22 cellular contexts compared by ENCODE assay signal in the genomic region with DNA sequence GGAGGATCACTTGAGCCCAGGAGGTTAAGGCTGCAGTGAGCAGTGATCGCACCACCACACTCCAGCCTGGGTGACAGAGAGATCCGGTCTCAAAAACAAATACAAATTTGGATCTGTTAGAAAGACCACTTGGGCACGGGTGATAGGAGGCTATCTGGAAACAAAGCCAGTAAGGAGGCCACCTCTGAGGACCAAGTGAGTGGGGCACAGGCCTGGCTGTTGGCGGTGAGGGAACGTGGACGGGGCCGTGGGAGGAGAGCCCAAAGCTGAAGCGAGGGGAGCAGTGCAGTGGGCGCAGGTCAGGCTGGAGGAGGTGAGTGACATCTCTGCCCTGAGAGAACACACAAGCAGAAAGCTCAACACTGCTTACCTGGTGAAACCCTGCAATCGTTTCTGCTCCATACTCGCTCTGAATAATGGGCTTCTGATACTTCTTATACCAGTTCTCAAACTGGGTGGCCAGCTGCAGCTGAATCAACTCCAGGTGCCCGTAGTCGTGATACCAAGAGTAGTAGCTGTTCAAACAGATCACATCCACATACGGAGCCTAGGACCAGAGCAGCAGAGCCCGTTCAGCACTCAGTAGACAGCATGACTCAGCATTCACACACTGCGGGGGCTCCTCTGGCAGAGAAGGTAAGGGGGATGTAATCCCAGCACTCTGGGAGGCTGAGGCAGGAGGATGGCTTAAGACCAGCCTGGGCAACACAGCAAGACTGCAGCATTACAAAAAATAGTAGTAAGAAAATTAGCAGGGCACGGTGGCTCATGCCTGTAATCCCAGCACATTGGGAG. TPM values are rescaled to one million over a fixed set of nuclear protein-coding genes. Genes with fewer than 3 reads are reported as not detected.
DNase-seq lines count a peak whose midpoint lies in the region; ATAC-seq and TF ChIP-seq lines count a peak whose summit lies in the region.
"Had no signal": no experiment of that assay in that cellular context is flagged by ENCODE, and none has a peak within 500 bp of the region (broad histone marks: within the 10 kb centered on the region; RNA-seq: fewer than 3 reads in every experiment).

No MANE protein-coding gene starts in this region.

- no peak overlapping the region for H3K56ac ChIP-seq in IMR-90 (ENCODE audit: extremely low read depth, insufficient read depth, low read length)

- no peaks in the 10 kb centered on the region for H3K27me3 ChIP-seq in IMR-90 (ENCODE audit: control insufficient read depth, insufficient read depth, low read length)
- no peaks in the 10 kb centered on the region for H3K27me3 ChIP-seq in spleen (replicated peaks in 1 of 7)
- H3K27me3 ChIP-seq: cardiac muscle cell had no signal

- peaks cover 61% of the 10 kb centered on the region for H3K36me3 Mint-ChIP-seq in activated CD4-positive, alpha-beta T cell treated with anti-CD3 and anti-CD28 coated beads for 36 hours (ENCODE audit: low read depth)
- H3K36me3 Mint-ChIP-seq in effector memory CD8-positive, alpha-beta T cell (ENCODE audit: insufficient read depth), result peaks cover 88% of the 10 kb centered on the region

- H4K20me1 ChIP-seq in IMR-90 (ENCODE audit: insufficient read depth, low read length) (no peaks in the 10 kb centered on the region), OCI-LY7 (ENCODE audit: insufficient read depth, low read length) (no peaks in the 10 kb centered on the region)

- no peak overlapping the region for H4K5ac ChIP-seq in IMR-90 (ENCODE audit: low read depth, low read length)

- H2BK15ac ChIP-seq in IMR-90 (ENCODE audit: low read depth, low read length), result no peak overlapping the region

- H2BK5ac ChIP-seq in IMR-90 (ENCODE audit: low read depth, low read length, poor library complexity, severe bottlenecking), result no peak overlapping the region

- H2AK9ac ChIP-seq in IMR-90 (replicated peaks; ENCODE audit: low read depth, low read length, poor library complexity), result no peak overlapping the region

- BruUV-seq in IMR-90 (replicated peaks; lab: Mats Ljungman, UMichigan), result no TSS peak
- BruUV-seq in OCI-LY7 (replicated peaks; lab: Mats Ljungman, UMichigan), result no TSS peak

- H3K27ac ChIP-seq in IMR-90 (ENCODE audit: insufficient read depth, low read length) (no peak overlapping the region), spleen (no peak overlapping the region), OCI-LY7 (ENCODE audit: low read depth, low read length, poor library complexity, severe bottlenecking) (no peak overlapping the region)
- H3K27ac ChIP-seq: cardiac muscle cell, skin epidermis had no signal

- ATAC-seq in activated CD4-positive, alpha-beta T cell treated with anti-CD3 and anti-CD28 coated beads for 36 hours, result no peak
- no peak for ATAC-seq in IMR-90 (ENCODE audit: low read depth)
- ATAC-seq in effector memory CD8-positive, alpha-beta T cell (replicated peaks), result no peak
- ATAC-seq: HCT116, WTC11 had no signal

- peaks cover 0 to 2% of the 10 kb centered on the region in 2 experiments; a peak in 2 of 4 replicates for H3K79me1 ChIP-seq in IMR-90 (ENCODE audit: low read depth in 1 of 2, low read length in 2 of 2)

- peak overlapping the region; percentile 31 for H3K27ac Mint-ChIP-seq in activated CD4-positive, alpha-beta T cell treated with anti-CD3 and anti-CD28 coated beads for 36 hours
- H3K27ac Mint-ChIP-seq in effector memory CD8-positive, alpha-beta T cell, result peak overlapping the region; percentile 28 to 80
- H3K27ac Mint-ChIP-seq: WTC11 had no signal

- dilution Hi-C loops in IMR-90 (cut with HindIII; ENCODE audit: low sequenced_read_pairs, unreplicated experiment), result no loop called here

- no peaks in the 10 kb centered on the region for H3K9me2 ChIP-seq in OCI-LY7 (ENCODE audit: insufficient read depth, low read length)

- POLR2A ChIA-PET in activated CD4-positive, alpha-beta T cell treated with anti-CD3 and anti-CD28 coated beads for 36 hours (lab: Charles Lee), result interaction anchor here (0.6 kb wide), 1 partner anchor 1335 kb away, joined by 4 read pairs; no protein-coding TSS in a partner anchor
- POLR2A ChIA-PET in IMR-90 (lab: Charles Lee; ENCODE audit: unreplicated experiment), result no interaction called here
- POLR2A ChIA-PET in OCI-LY7 (lab: Charles Lee), result no interaction called here

- no peaks in the 10 kb centered on the region for H3K9me3 ChIP-seq in IMR-90 (ENCODE audit: control insufficient read depth, insufficient read depth, low read length)
- no peaks in the 10 kb centered on the region for H3K9me3 ChIP-seq in spleen
- no peaks in the 10 kb centered on the region for H3K9me3 ChIP-seq in OCI-LY7 (ENCODE audit: low read length)

- H3K18ac ChIP-seq in IMR-90 (ENCODE audit: low read depth, low read length), result no peak overlapping the region

- H3K4me3 ChIP-seq in IMR-90 (ENCODE audit: insufficient read depth, low read depth, low read length) (no peak overlapping the region), spleen (no peak overlapping the region), OCI-LY7 (ENCODE audit: low read depth, low read length, poor library complexity, severe bottlenecking) (no peak overlapping the region)
- H3K4me3 ChIP-seq: cardiac muscle cell, skin epidermis had no signal

- H3K27me3 Mint-ChIP-seq in activated CD4-positive, alpha-beta T cell treated with anti-CD3 and anti-CD28 coated beads for 36 hours, result no peaks in the 10 kb centered on the region
- no peaks in the 10 kb centered on the region for H3K27me3 Mint-ChIP-seq in effector memory CD8-positive, alpha-beta T cell
- H3K27me3 Mint-ChIP-seq: activated CD4-positive, alpha-beta memory T cell treated with anti-CD3 and anti-CD28 coated beads for 36 hours had no signal

- H3K79me2 ChIP-seq in OCI-LY7 (ENCODE audit: insufficient read depth, low read depth, low read length), result no peaks in the 10 kb centered on the region

- H3K23ac ChIP-seq in IMR-90 (ENCODE audit: low read depth, low read length), result no peak overlapping the region

- no peak overlapping the region for H2AK5ac ChIP-seq in IMR-90 (ENCODE audit: low read depth, low read length)

- H3K14ac ChIP-seq in IMR-90 (replicated peaks; ENCODE audit: low read depth, low read length), result no peak overlapping the region

- CTCF ChIA-PET in activated CD4-positive, alpha-beta T cell treated with anti-CD3 and anti-CD28 coated beads for 36 hours (lab: Charles Lee), result no interaction called here
- CTCF ChIA-PET in IMR-90 (lab: Yijun Ruan, JAX) (no interaction called here), OCI-LY7 (lab: Charles Lee; ENCODE audit: unreplicated experiment) (no interaction called here)

- H4K8ac ChIP-seq in IMR-90 (ENCODE audit: low read depth in 2 of 2, low read length in 2 of 2), result no peak overlapping the region

- no peak overlapping the region for H2AFZ ChIP-seq in IMR-90 (replicated peaks; ENCODE audit: low read length, poor library complexity)
- no peak overlapping the region for H2AFZ ChIP-seq in OCI-LY7 (ENCODE audit: low read length)

- no peaks in the 10 kb centered on the region for H3K9me3 Mint-ChIP-seq in activated CD4-positive, alpha-beta T cell treated with anti-CD3 and anti-CD28 coated beads for 36 hours (ENCODE audit: low read depth)
- H3K9me3 Mint-ChIP-seq in effector memory CD8-positive, alpha-beta T cell, result no peaks in the 10 kb centered on the region
- H3K9me3 Mint-ChIP-seq: activated CD4-positive, alpha-beta memory T cell treated with anti-CD3 and anti-CD28 coated beads for 36 hours; CD8-positive, alpha-beta memory T cell; WTC11 had no signal

- no peaks in the 10 kb centered on the region for H3K4me1 ChIP-seq in IMR-90 (ENCODE audit: control insufficient read depth, insufficient read depth, low read length)
- H3K4me1 ChIP-seq in spleen, result no peaks in the 10 kb centered on the region
- H3K4me1 ChIP-seq in OCI-LY7 (ENCODE audit: insufficient read depth, low read length, poor library complexity, severe bottlenecking), result no peaks in the 10 kb centered on the region

- peaks cover 56% of the 10 kb centered on the region for H3K36me3 ChIP-seq in IMR-90 (ENCODE audit: control insufficient read depth, insufficient read depth, low read length)
- peaks cover 0 to 100% (median 100%) of the 10 kb centered on the region in 6 donors for H3K36me3 ChIP-seq in spleen
- H3K36me3 ChIP-seq in OCI-LY7 (ENCODE audit: insufficient read depth, low read length), result peaks cover 99% of the 10 kb centered on the region

- TF ChIP-seq CTCF in IMR-90 (conservative IDR thresholded peaks at IDR 0.05; ENCODE audit: low read depth, low read length) (no peak), spleen (IDR thresholded peaks at IDR 0.05 in 8 of 11, conservative IDR thresholded peaks at IDR 0.05 in 3 of 11) (no peak), OCI-LY7 (conservative IDR thresholded peaks at IDR 0.05; ENCODE audit: low read length) (no peak)

- DNase-seq in activated CD4-positive, alpha-beta T cell treated with anti-CD3 and anti-CD28 coated beads for 36 hours, result no peak
- DNase-seq in activated CD4-positive, alpha-beta T cell treated with anti-CD3 and anti-CD28 coated beads, Interleukin-2, amount 50 U/mL, for 4 hours, result no peak
- no peak for DNase-seq in IMR-90
- no peak for DNase-seq in effector memory CD8-positive, alpha-beta T cell
- DNase-seq in spleen, result peak; percentile 64
- no peak for DNase-seq in OCI-LY7 (ENCODE audit: low spot score)
- DNase-seq in HuH-7.5 (ENCODE audit: low spot score), result no peak
- DNase-seq in amniotic stem cell (lab: John Stamatoyannopoulos, UW), result no peak
- DNase-seq: 8988T; activated CD4-positive, alpha-beta memory T cell treated with anti-CD3 and anti-CD28 coated beads for 36 hours; CD8-positive, alpha-beta memory T cell; dermis blood vessel endothelial cell; mammary epithelial cell; NCI-H1105; NCI-H2029; NCI-H2227 treated with DMSO at 0.1 percent for 48 hours; NCI-H748 treated with DMSO at 0.1 percent for 48 hours; T-helper 9 cell had no signal

- intact Hi-C loops in activated CD4-positive, alpha-beta T cell treated with anti-CD3 and anti-CD28 coated beads for 36 hours (cut with DNase I, micrococcal nuclease), result no loop called here
- intact Hi-C loops in IMR-90 (cut with micrococcal nuclease), result no loop called here
- intact Hi-C loops in spleen (cut with DNase I; ENCODE audit: low total_unique reads), result no loop called here
- intact Hi-C loops in OCI-LY7 (cut with micrococcal nuclease; ENCODE audit: unreplicated experiment), result no loop called here

- no peak overlapping the region for H3K4me2 ChIP-seq in IMR-90 (ENCODE audit: low read depth, low read length)
- no peak overlapping the region for H3K4me2 ChIP-seq in OCI-LY7 (ENCODE audit: low read length)

- no peaks in the 10 kb centered on the region for H3K9me1 ChIP-seq in IMR-90 (ENCODE audit: insufficient read depth, low read length)

- H3K4me1 Mint-ChIP-seq in activated CD4-positive, alpha-beta T cell treated with anti-CD3 and anti-CD28 coated beads for 36 hours, result no peaks in the 10 kb centered on the region
- peaks cover 0 to 4% of the 10 kb centered on the region in 2 donors for H3K4me1 Mint-ChIP-seq in effector memory CD8-positive, alpha-beta T cell (ENCODE audit: low read depth in 2 of 2)
- H3K4me1 Mint-ChIP-seq: WTC11 had no signal

- H2BK120ac ChIP-seq in IMR-90 (ENCODE audit: low read depth, low read length), result no peak overlapping the region

- H3K4ac ChIP-seq in IMR-90 (ENCODE audit: low read depth, low read length), result no peak overlapping the region

- H2BK20ac ChIP-seq in IMR-90 (ENCODE audit: low read depth, low read length), result no peak overlapping the region

- in situ Hi-C loops in IMR-90 (cut with MboI; ENCODE audit: low sequenced_read_pairs), result loop anchor here (25.0 kb wide), 1 partner anchor 230 kb away; no protein-coding TSS in a partner anchor

- TF ChIP-seq POLR2A in IMR-90 (IDR thresholded peaks at IDR 0.05; ENCODE audit: low read depth, low read length), result no peak
- no peak for TF ChIP-seq POLR2A in spleen (IDR thresholded peaks at IDR 0.05)

- H4K91ac ChIP-seq in IMR-90 (ENCODE audit: insufficient read depth, low read depth, low read length), result no peak overlapping the region

- no peak overlapping the region for H3K9ac ChIP-seq in IMR-90 (ENCODE audit: low read depth, low read length)

- no peak for TF ChIP-seq RAD21 in IMR-90 (IDR thresholded peaks at IDR 0.05; ENCODE audit: low read length)

- H3K4me3 Mint-ChIP-seq in activated CD4-positive, alpha-beta T cell treated with anti-CD3 and anti-CD28 coated beads for 36 hours, result no peak overlapping the region
- H3K4me3 Mint-ChIP-seq in effector memory CD8-positive, alpha-beta T cell, result no peak overlapping the region
- H3K4me3 Mint-ChIP-seq: activated CD4-positive, alpha-beta memory T cell treated with anti-CD3 and anti-CD28 coated beads for 36 hours; CD8-positive, alpha-beta memory T cell; WTC11 had no signal

- WGBS in IMR-90 (ENCODE audit: extremely low coverage in 2 of 2, insufficient read length in 1 of 2), 2 experiments, result 96% methylated on average over 8 of the region's 17 CpGs; no CpG with 5 or more reads in 1 of the 2 experiments
- 92 to 96% (median 93%) methylated on average over 17 of the region's 17 CpGs for WGBS in spleen, 5 donors

RNA-seq across cellular contexts. Expression of a gene that starts 14.5 kb away (rescaled TPM):
- 10 to 100 TPM; 41.8 to 43.2 TPM for total RNA-seq in activated CD4-positive, alpha-beta T cell treated with anti-CD3 and anti-CD28 coated beads for 36 hours
- 9.7 and 12.9 TPM in 2 replicates for total RNA-seq in IMR-90 (2012; rRNA removed)
- polyA plus RNA-seq in IMR-90 (2012; rRNA removed), result 47.7 and 55.0 TPM in 2 replicates
- 54.2 and 71.8 TPM in 2 replicates for polyA plus RNA-seq in IMR-90 (2012; cell fraction: cytosol; rRNA removed)
- polyA plus RNA-seq in IMR-90 (2012; cell fraction: nucleus; rRNA removed; ENCODE audit: low replicate concordance), result 88.1 and 130 TPM in 2 replicates
- 10 to 100 TPM; 46.1 to 93.0 (median 62.8) TPM for total RNA-seq in spleen
- 10 to 100 TPM; 41.4 to 79.4 (median 60.8) TPM for polyA plus RNA-seq in spleen
- total RNA-seq in OCI-LY7 (2014; rRNA removed; shearing (Covaris generic)), result 44.7 and 49.5 TPM in 2 replicates
- total RNA-seq in OCI-LY7 (2022), result 50.9 and 61.6 TPM in 2 replicates
